ENCODE assay signal across 10 cellular contexts in genomic region chr22:50755251-50755650, GRCh38. TPM values are rescaled to one million over a fixed set of nuclear protein-coding genes. Genes with fewer than 3 reads are reported as not detected.
"Had no signal": no experiment of that assay in that cellular context is flagged by ENCODE, and none has a peak within 500 bp of the region (broad histone marks: within the 10 kb centered on the region; RNA-seq: fewer than 3 reads in every experiment).

No MANE protein-coding gene starts in this region.

RNA-seq across cellular contexts. Expression of gene ACR, which starts 17.2 kb away (rescaled TPM):
- total RNA-seq: activated B cell treated with CpG ODN at 0.5 μM for 24 hours; activated naive CD8-positive, alpha-beta T cell treated with anti-CD3 and anti-CD28 coated beads for 36 hours; activated T-helper 17 cell treated with anti-CD3 and anti-CD28 coated beads, Interleukin-2, amount 50 U/mL, for 72 hours; K562; M059J; PC-3; Peyer's patch; SJSA1; T-helper 17 cell had no signal
- polyA plus RNA-seq: aorta, K562 had no signal
